18 cellular contexts compared by ENCODE assay signal in genomic region chr2:10733584-10733958, GRCh38. TPM values are rescaled to one million over a fixed set of nuclear protein-coding genes. Genes with fewer than 3 reads are reported as not detected.
"Had no signal": no experiment of that assay in that cellular context is flagged by ENCODE, and none has a peak within 500 bp of the region (broad histone marks: within the 10 kb centered on the region; RNA-seq: fewer than 3 reads in every experiment).

No MANE protein-coding gene starts in this region.

- H3K27ac Mint-ChIP-seq: activated CD4-positive, alpha-beta memory T cell treated with anti-CD3 and anti-CD28 coated beads, Interleukin-2, amount 10 ng/mL, durations not matched to agents 7 days and 5 days; activated naive CD4-positive, alpha-beta T cell treated with anti-CD3 and anti-CD28 coated beads, Interleukin-2, amount 50 U/mL, for 24 hours; activated T-cell treated with anti-CD3 and anti-CD28 coated beads, Interleukin-2, amount 50 U/mL, for 24 hours; WTC11 had no signal

- H3K4me3 ChIP-seq: colonic mucosa, hepatocyte, left ventricle myocardium inferior, tibial nerve, uterus had no signal

- ATAC-seq: naive thymus-derived CD4-positive, alpha-beta T cell; stimulated activated naive B cell treated with anti-CD40 and anti-IgM and Interleukin-4, amounts not matched to agents 10 μg/mL and 1 μg/mL and 100 μg/mL, for 72 hours; WTC11 had no signal

- H3K9me3 Mint-ChIP-seq: activated CD4-positive, alpha-beta memory T cell treated with anti-CD3 and anti-CD28 coated beads, Interleukin-2, amount 10 ng/mL, durations not matched to agents 7 days and 5 days; activated naive CD4-positive, alpha-beta T cell treated with anti-CD3 and anti-CD28 coated beads, Interleukin-2, amount 50 U/mL, for 24 hours; activated T-cell treated with anti-CD3 and anti-CD28 coated beads, Interleukin-2, amount 50 U/mL, for 24 hours; naive thymus-derived CD4-positive, alpha-beta T cell; stimulated activated naive B cell treated with anti-CD40 and anti-IgM and Interleukin-4, amounts not matched to agents 10 μg/mL and 1 μg/mL and 100 μg/mL, for 72 hours; WTC11 had no signal

- H3K36me3 Mint-ChIP-seq: activated naive CD4-positive, alpha-beta T cell treated with anti-CD3 and anti-CD28 coated beads, Interleukin-2, amount 50 U/mL, for 24 hours; naive thymus-derived CD4-positive, alpha-beta T cell; WTC11 had no signal

- H3K4me1 Mint-ChIP-seq: activated CD4-positive, alpha-beta memory T cell treated with anti-CD3 and anti-CD28 coated beads, Interleukin-2, amount 10 ng/mL, durations not matched to agents 7 days and 5 days; activated naive CD4-positive, alpha-beta T cell treated with anti-CD3 and anti-CD28 coated beads, Interleukin-2, amount 50 U/mL, for 24 hours; stimulated activated naive B cell treated with anti-CD40 and anti-IgM and Interleukin-4, amounts not matched to agents 10 μg/mL and 1 μg/mL and 100 μg/mL, for 72 hours; WTC11 had no signal

- DNase-seq: activated CD4-positive, alpha-beta memory T cell treated with anti-CD3 and anti-CD28 coated beads, Interleukin-2, amount 10 ng/mL, durations not matched to agents 7 days and 5 days; activated CD4-positive, alpha-beta T cell treated with anti-CD3 and anti-CD28 coated beads for 4 hours; activated T-cell treated with anti-CD3 and anti-CD28 coated beads, Interleukin-2, amount 50 U/mL, for 24 hours; amniotic stem cell; caudate nucleus; colonic mucosa; left ventricle myocardium inferior; naive thymus-derived CD4-positive, alpha-beta T cell; retina; stimulated activated CD4-positive, alpha-beta T cell treated with anti-CD3 and anti-CD28 coated beads, Interleukin-2, amount 100 ng/mL, for 48 hours; stimulated activated naive B cell treated with anti-CD40 and anti-IgM and Interleukin-4, amounts not matched to agents 10 μg/mL and 1 μg/mL and 100 μg/mL, for 72 hours; uterus had no signal

- H3K4me3 Mint-ChIP-seq: activated CD4-positive, alpha-beta memory T cell treated with anti-CD3 and anti-CD28 coated beads, Interleukin-2, amount 10 ng/mL, durations not matched to agents 7 days and 5 days; activated naive CD4-positive, alpha-beta T cell treated with anti-CD3 and anti-CD28 coated beads, Interleukin-2, amount 50 U/mL, for 24 hours; activated T-cell treated with anti-CD3 and anti-CD28 coated beads, Interleukin-2, amount 50 U/mL, for 24 hours; naive thymus-derived CD4-positive, alpha-beta T cell; stimulated activated naive B cell treated with anti-CD40 and anti-IgM and Interleukin-4, amounts not matched to agents 10 μg/mL and 1 μg/mL and 100 μg/mL, for 72 hours; WTC11 had no signal

- H3K27me3 Mint-ChIP-seq: activated naive CD4-positive, alpha-beta T cell treated with anti-CD3 and anti-CD28 coated beads, Interleukin-2, amount 50 U/mL, for 24 hours; activated T-cell treated with anti-CD3 and anti-CD28 coated beads, Interleukin-2, amount 50 U/mL, for 24 hours; stimulated activated naive B cell treated with anti-CD40 and anti-IgM and Interleukin-4, amounts not matched to agents 10 μg/mL and 1 μg/mL and 100 μg/mL, for 72 hours had no signal

RNA-seq across cellular contexts. Expression of gene ATP6V1C2, which starts 12.1 kb away (rescaled TPM):
- total RNA-seq: activated CD4-positive, alpha-beta memory T cell treated with anti-CD3 and anti-CD28 coated beads, Interleukin-2, amount 10 ng/mL, durations not matched to agents 7 days and 5 days; glomerular endothelial cell; mononuclear cell; naive thymus-derived CD4-positive, alpha-beta T cell had no signal
